8 cellular contexts compared by ENCODE assay signal in the genomic region with DNA sequence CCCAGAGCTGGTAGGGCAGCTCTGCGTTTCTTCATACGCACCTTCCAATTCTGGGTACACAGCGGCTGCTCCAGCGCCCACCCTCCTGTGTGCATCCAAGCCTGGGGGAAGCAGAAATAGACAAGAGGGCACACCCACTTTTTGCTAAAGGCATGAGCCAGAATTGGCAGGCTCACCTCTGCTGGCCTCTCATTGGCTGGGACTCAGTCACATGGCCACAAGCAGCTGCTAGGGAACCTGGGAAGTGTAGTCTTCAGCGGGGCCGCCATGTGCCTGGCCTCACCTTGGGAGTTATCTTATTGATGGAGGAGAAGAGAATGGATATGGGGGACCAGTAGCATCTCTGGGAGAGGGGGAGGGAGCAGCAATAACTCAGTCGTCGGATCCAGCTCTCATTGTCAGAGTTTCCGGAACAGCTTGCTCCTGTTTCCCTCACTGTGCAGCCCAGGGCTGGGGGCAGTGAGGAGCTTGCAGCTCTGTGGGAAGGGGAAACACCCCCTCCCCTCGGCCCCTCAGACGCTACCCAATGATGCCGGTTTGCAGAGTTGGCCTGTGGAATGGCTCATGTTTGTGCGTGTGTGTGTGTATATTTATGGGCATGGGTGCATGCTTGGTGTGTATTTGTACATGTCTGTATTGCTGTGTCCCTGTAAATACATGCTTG. TPM values are rescaled to one million over a fixed set of nuclear protein-coding genes. Genes with fewer than 3 reads are reported as not detected.
A peak's percentile ranks its signal among the peaks of the same experiment; 100 is the strongest.
DNase-seq lines count a peak whose midpoint lies in the region; ATAC-seq and FAIRE-seq lines count a peak whose summit lies in the region.

No MANE protein-coding gene starts in this region.

- H3K9me3 Mint-ChIP-seq in memory B cell, result no peaks in the 10 kb centered on the region

- DNase-seq in GM18507 (ENCODE audit: extremely low spot score, insufficient read length, low read depth) (peak; percentile 84), NCI-H82 (lab: John Stamatoyannopoulos, UW) (peak; percentile 91), dermis microvascular lymphatic vessel endothelial cell (ENCODE audit: low read depth in 2 of 2) (peak; percentile 28 to 63), memory B cell (ENCODE audit: low spot score in 2 of 2) (peak; percentile 65 to 69)
- DNase-seq in activated CD4-positive, alpha-beta T cell treated with anti-CD3 and anti-CD28 coated beads, Interleukin-2, amount 50 U/mL, for 48 hours, result peak; percentile 81 to 86
- DNase-seq in stimulated activated CD8-positive, alpha-beta memory T cell treated with anti-CD3 and anti-CD28 coated beads, Interleukin-4, amount 100 ng/mL, for 24 hours (ENCODE audit: low read depth), result peak; percentile 60

- no peaks in the 10 kb centered on the region for H3K27me3 Mint-ChIP-seq in memory B cell

- peak; percentile 92 for FAIRE-seq in GM18507 (lab: Jason Lieb, UNC)

- no peak overlapping the region for H3K27ac Mint-ChIP-seq in memory B cell

- H3K4me1 Mint-ChIP-seq in memory B cell, result peaks cover 17% of the 10 kb centered on the region

- peak overlapping the region; percentile 33 for H3K4me3 Mint-ChIP-seq in memory B cell

- ATAC-seq in HG03342 (IDR thresholded peaks at IDR 0.05; ENCODE audit: unreplicated experiment), result peak; percentile 83
- ATAC-seq in memory B cell (ENCODE audit: low read depth), result peak; percentile 100
- ATAC-seq in GM18873 (IDR thresholded peaks at IDR 0.05; ENCODE audit: low FRiP score, unreplicated experiment), result no peak

- peaks cover 3% of the 10 kb centered on the region for H3K36me3 Mint-ChIP-seq in memory B cell

RNA-seq across cellular contexts. Expression of a gene that starts 11.8 kb away (rescaled TPM):
- 11.8 and 16.4 TPM in 2 replicates for total RNA-seq in dermis microvascular lymphatic vessel endothelial cell

RNA-seq across cellular contexts. Expression of a gene that starts 30.1 kb away (rescaled TPM):
- 125 and 177 TPM in 2 replicates for total RNA-seq in dermis microvascular lymphatic vessel endothelial cell

RNA-seq across cellular contexts. Expression of a gene that starts 33.5 kb away (rescaled TPM):
- not detected in 2 replicates for total RNA-seq in dermis microvascular lymphatic vessel endothelial cell

RNA-seq across cellular contexts. Expression of a gene that starts 42.3 kb away (rescaled TPM):
- 41.6 and 51.3 TPM in 2 replicates for total RNA-seq in dermis microvascular lymphatic vessel endothelial cell
